18 cellular contexts compared by ENCODE assay signal in the genomic region with DNA sequence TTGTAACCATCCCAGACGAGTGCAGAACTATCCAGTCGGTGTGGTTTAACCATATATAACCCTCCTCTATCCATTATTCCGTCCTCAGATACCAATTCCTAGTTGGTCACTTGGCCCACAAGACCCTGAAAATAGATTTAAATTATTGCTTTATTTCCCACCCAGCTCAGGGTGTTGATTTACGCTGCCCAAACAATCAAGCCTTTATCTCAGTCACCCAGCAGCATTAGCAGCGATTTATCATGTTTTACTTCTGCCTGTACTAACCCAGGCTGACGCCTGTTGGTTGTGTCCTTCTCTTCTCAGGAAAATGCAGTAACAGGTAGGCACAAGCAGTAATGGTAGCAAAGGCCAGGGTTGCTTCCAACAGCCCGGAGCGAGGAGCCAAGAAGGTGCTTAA.
DNase-seq lines count a peak whose midpoint lies in the region; ATAC-seq and TF ChIP-seq lines count a peak whose summit lies in the region.
"Had no signal": no experiment of that assay in that cellular context is flagged by ENCODE, and none has a peak within 500 bp of the region (broad histone marks: within the 10 kb centered on the region; RNA-seq: fewer than 3 reads in every experiment).

No MANE protein-coding gene starts in this region.

- TF ChIP-seq CTCF in Panc1 (IDR thresholded peaks at IDR 0.05) (no peak), progenitor cell of endocrine pancreas (IDR thresholded peaks at IDR 0.05; ENCODE audit: unreplicated experiment) (no peak)

- no peak for DNase-seq in Panc1 (ENCODE audit: low read depth, low spot score)
- peak; percentile 81 for DNase-seq in globus pallidus (ENCODE audit: low spot score)
- no peak for DNase-seq in progenitor cell of endocrine pancreas (ENCODE audit: low spot score, unreplicated experiment)
- no peak for DNase-seq in DMS153 (lab: John Stamatoyannopoulos, UW)
- DNase-seq in COR-L47 (lab: John Stamatoyannopoulos, UW): no peak
- no peak for DNase-seq in activated T-cell treated with anti-CD3 and anti-CD28 coated beads, Interleukin-2, amount 50 U/mL, for 4 hours
- DNase-seq: BE2C; CD4-positive, alpha-beta memory T cell; NCI-H146; NCI-H2081; NCI-H774; SHP77 had no signal

- peak overlapping the region; percentile 55 for H3K27ac Mint-ChIP-seq in progenitor cell of endocrine pancreas
- H3K27ac Mint-ChIP-seq: CD4-positive, alpha-beta memory T cell had no signal

- H3K9me3 ChIP-seq in BLaER1 (no peaks in the 10 kb centered on the region), Panc1 (ENCODE audit: control insufficient read depth, insufficient read depth, low read depth, low read length) (no peaks in the 10 kb centered on the region)
- H3K9me3 ChIP-seq: BE2C, HAP-1 had no signal

- H3K4me3 Mint-ChIP-seq in progenitor cell of endocrine pancreas (ENCODE audit: low read depth): no peak overlapping the region
- no peak overlapping the region for H3K4me3 Mint-ChIP-seq in activated T-cell treated with anti-CD3 and anti-CD28 coated beads, Interleukin-2, amount 50 U/mL, for 4 hours
- H3K4me3 Mint-ChIP-seq: CD4-positive, alpha-beta memory T cell had no signal

- no peak overlapping the region for H3K27ac ChIP-seq in BLaER1
- H3K27ac ChIP-seq in Panc1 (ENCODE audit: low read length): 0 out of 2 replicates have a peak overlapping the region, but pooled peaks have one; percentile 52
- H3K27ac ChIP-seq: HL-60, KMS-11, SK-N-MC had no signal

- no peaks in the 10 kb centered on the region for H3K27me3 Mint-ChIP-seq in progenitor cell of endocrine pancreas
- H3K27me3 Mint-ChIP-seq in activated T-cell treated with anti-CD3 and anti-CD28 coated beads, Interleukin-2, amount 50 U/mL, for 4 hours (ENCODE audit: low read depth): peaks cover 22% of the 10 kb centered on the region

- no peak for ATAC-seq in Panc1
- ATAC-seq in GM21723 (IDR thresholded peaks at IDR 0.05; ENCODE audit: unreplicated experiment): no peak
- ATAC-seq in activated T-cell treated with anti-CD3 and anti-CD28 coated beads, Interleukin-2, amount 50 U/mL, for 4 hours: no peak

- H3K4me1 ChIP-seq in BLaER1 (peaks cover 27% of the 10 kb centered on the region), Panc1 (ENCODE audit: control insufficient read depth, insufficient read depth, low read length) (peaks cover 25% of the 10 kb centered on the region)

- no peaks in the 10 kb centered on the region for H3K36me3 Mint-ChIP-seq in progenitor cell of endocrine pancreas (ENCODE audit: insufficient read depth)
- no peaks in the 10 kb centered on the region for H3K36me3 Mint-ChIP-seq in activated T-cell treated with anti-CD3 and anti-CD28 coated beads, Interleukin-2, amount 50 U/mL, for 4 hours (ENCODE audit: insufficient read depth)
- H3K36me3 Mint-ChIP-seq: CD4-positive, alpha-beta memory T cell had no signal

- H3K9ac ChIP-seq in BLaER1: no peak overlapping the region
- H3K9ac ChIP-seq: KMS-11 had no signal

- H4K20me1 ChIP-seq in BLaER1: 0 out of 2 replicates have a peak, but pooled peaks cover 6% of the 10 kb centered on the region

- H3K9me3 Mint-ChIP-seq in progenitor cell of endocrine pancreas (ENCODE audit: low read depth): no peaks in the 10 kb centered on the region
- H3K9me3 Mint-ChIP-seq in activated T-cell treated with anti-CD3 and anti-CD28 coated beads, Interleukin-2, amount 50 U/mL, for 4 hours: no peaks in the 10 kb centered on the region
- H3K9me3 Mint-ChIP-seq: CD4-positive, alpha-beta memory T cell had no signal

- H3K27me3 ChIP-seq in BLaER1 (no peaks in the 10 kb centered on the region), Panc1 (ENCODE audit: control insufficient read depth, insufficient read depth, low read length) (no peaks in the 10 kb centered on the region; the same call in 1 of the 2 replicates)
- H3K27me3 ChIP-seq: BE2C had no signal

- BruUV-seq in Panc1 (replicated peaks; lab: Mats Ljungman, UMichigan): no TSS peak

- peaks cover 41% of the 10 kb centered on the region for H3K4me1 Mint-ChIP-seq in progenitor cell of endocrine pancreas (ENCODE audit: low read depth)
- no peaks in the 10 kb centered on the region for H3K4me1 Mint-ChIP-seq in activated T-cell treated with anti-CD3 and anti-CD28 coated beads, Interleukin-2, amount 50 U/mL, for 4 hours (ENCODE audit: low read depth)
- H3K4me1 Mint-ChIP-seq: CD4-positive, alpha-beta memory T cell had no signal

- POLR2A ChIA-PET in Panc1 (lab: Charles Lee): no interaction called here

- peak overlapping the region; percentile 79 for H3K4me2 ChIP-seq in BLaER1

- intact Hi-C loops in Panc1 (cut with micrococcal nuclease; ENCODE audit: unreplicated experiment): no loop called here

- in situ Hi-C loops in Panc1 (cut with HindIII; ENCODE audit: low pct_unique_long_range_greater_than_20kb, low sequenced_read_pairs): no loop called here

- CTCF ChIA-PET in Panc1 (lab: Charles Lee): no interaction called here

- H3K36me3 ChIP-seq in BLaER1 (no peaks in the 10 kb centered on the region), Panc1 (ENCODE audit: control insufficient read depth, insufficient read depth, low read length) (no peaks in the 10 kb centered on the region)
- H3K36me3 ChIP-seq: BE2C, HAP-1 had no signal

- H3K4me3 ChIP-seq in BLaER1 (no peak overlapping the region), Panc1 (ENCODE audit: low read depth in 2 of 2, low read length in 2 of 2) (no peak overlapping the region)
- H3K4me3 ChIP-seq: HAP-1, SK-N-MC had no signal
